ENCODE assay signal across 27 cellular contexts in the genomic region with DNA sequence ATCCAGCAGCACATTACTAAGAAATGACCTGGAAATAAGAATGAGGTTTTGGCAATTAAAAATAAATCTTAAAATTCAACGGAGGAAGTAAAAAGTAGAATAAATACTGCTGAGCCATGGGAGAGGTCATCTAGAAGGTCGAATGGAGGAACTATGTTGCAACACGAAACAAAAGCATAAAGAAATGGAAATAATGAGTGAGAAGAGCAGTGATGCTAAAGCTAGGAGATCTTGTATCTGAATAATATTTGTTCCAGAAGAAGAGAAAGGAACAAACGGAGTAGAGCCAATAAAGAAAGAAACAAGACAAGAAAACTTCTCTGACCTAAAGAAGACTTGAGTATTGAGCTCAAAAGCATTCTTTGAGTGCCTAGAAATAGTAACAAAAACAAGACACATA. TPM values are rescaled to one million over a fixed set of nuclear protein-coding genes. Genes with fewer than 3 reads are reported as not detected.
"Had no signal": no experiment of that assay in that cellular context is flagged by ENCODE, and none has a peak within 500 bp of the region (broad histone marks: within the 10 kb centered on the region; RNA-seq: fewer than 3 reads in every experiment).

No MANE protein-coding gene starts in this region.

- H3K27me3 ChIP-seq: right lobe of liver, transverse colon, uterus had no signal

- H3K4me3 ChIP-seq: dorsolateral prefrontal cortex, esophagus muscularis mucosa, heart left ventricle, lower lobe of right lung, right lobe of liver, skin epidermis, transverse colon, uterus had no signal

- FAIRE-seq: colon, keratinocyte had no signal

- DNase-seq: activated CD4-positive, alpha-beta memory T cell treated with anti-CD3 and anti-CD28 coated beads for 36 hours; activated CD4-positive, alpha-beta T cell treated with anti-CD3 and anti-CD28 coated beads for 48 hours; activated CD4-positive, CD25-positive, alpha-beta regulatory T cell; activated gamma-delta T cell; activated naive CD4-positive, alpha-beta T cell treated with anti-CD3 and anti-CD28 coated beads, Interleukin-2, amount 50 U/mL, for 16 hours; activated naive CD8-positive, alpha-beta T cell treated with anti-CD3 and anti-CD28 coated beads, Interleukin-2, amount 50 U/mL, for 24 hours; activated T-cell treated with anti-CD3 and anti-CD28 coated beads, Interleukin-2, amount 50 U/mL, for 72 hours; central memory CD4-positive, alpha-beta T cell; effector memory CD8-positive, alpha-beta T cell; lower lobe of right lung; naive B cell; nucleus accumbens; right lobe of liver; stimulated activated CD4-positive, alpha-beta T cell treated with anti-CD3 and anti-CD28 coated beads, Interleukin-1b, Interleukin-23, amount 100 ng/mL, for 48 hours; substantia nigra; T-helper 17 cell; transverse colon; uterus had no signal

- H3K4me1 ChIP-seq: right lobe of liver, transverse colon, uterus had no signal

- ATAC-seq: activated naive CD8-positive, alpha-beta T cell treated with anti-CD3 and anti-CD28 coated beads, Interleukin-2, amount 50 U/mL, for 24 hours; activated T-cell treated with anti-CD3 and anti-CD28 coated beads, Interleukin-2, amount 50 U/mL, for 72 hours; effector memory CD8-positive, alpha-beta T cell; heart left ventricle; left lobe of liver; lower lobe of right lung; right lobe of liver; T-helper 17 cell had no signal

- H3K27ac ChIP-seq: dorsolateral prefrontal cortex, esophagus muscularis mucosa, heart left ventricle, lower lobe of right lung, right lobe of liver, skin epidermis, transverse colon, uterus had no signal

- H3K36me3 ChIP-seq: esophagus muscularis mucosa, heart left ventricle, lower lobe of right lung, right lobe of liver, transverse colon, uterus had no signal

- H3K9me3 ChIP-seq: esophagus muscularis mucosa, heart left ventricle, lower lobe of right lung, right lobe of liver, transverse colon, uterus had no signal

RNA-seq across cellular contexts. Expression of gene KRT7, which starts 6.6 kb away (rescaled TPM):
- polyA plus RNA-seq: neural cell had no signal

RNA-seq across cellular contexts. Expression of gene KRT80, which starts 34.6 kb away (rescaled TPM):
- total RNA-seq: activated CD4-positive, alpha-beta memory T cell treated with anti-CD3 and anti-CD28 coated beads for 36 hours; activated T-cell treated with anti-CD3 and anti-CD28 coated beads, Interleukin-2, amount 50 U/mL, for 72 hours; mesenteric fat pad; T-helper 17 cell had no signal
- polyA plus RNA-seq: neural cell had no signal

RNA-seq across cellular contexts. Expression of gene KRT86, which starts 48.0 kb away (rescaled TPM):
- total RNA-seq: heart left ventricle, left lobe of liver, mesenteric fat pad, right lobe of liver had no signal
- polyA plus RNA-seq: heart left ventricle, keratinocyte, neural cell had no signal
